Comparison of ENCODE assay signal across 1 cellular context in the genomic region with DNA sequence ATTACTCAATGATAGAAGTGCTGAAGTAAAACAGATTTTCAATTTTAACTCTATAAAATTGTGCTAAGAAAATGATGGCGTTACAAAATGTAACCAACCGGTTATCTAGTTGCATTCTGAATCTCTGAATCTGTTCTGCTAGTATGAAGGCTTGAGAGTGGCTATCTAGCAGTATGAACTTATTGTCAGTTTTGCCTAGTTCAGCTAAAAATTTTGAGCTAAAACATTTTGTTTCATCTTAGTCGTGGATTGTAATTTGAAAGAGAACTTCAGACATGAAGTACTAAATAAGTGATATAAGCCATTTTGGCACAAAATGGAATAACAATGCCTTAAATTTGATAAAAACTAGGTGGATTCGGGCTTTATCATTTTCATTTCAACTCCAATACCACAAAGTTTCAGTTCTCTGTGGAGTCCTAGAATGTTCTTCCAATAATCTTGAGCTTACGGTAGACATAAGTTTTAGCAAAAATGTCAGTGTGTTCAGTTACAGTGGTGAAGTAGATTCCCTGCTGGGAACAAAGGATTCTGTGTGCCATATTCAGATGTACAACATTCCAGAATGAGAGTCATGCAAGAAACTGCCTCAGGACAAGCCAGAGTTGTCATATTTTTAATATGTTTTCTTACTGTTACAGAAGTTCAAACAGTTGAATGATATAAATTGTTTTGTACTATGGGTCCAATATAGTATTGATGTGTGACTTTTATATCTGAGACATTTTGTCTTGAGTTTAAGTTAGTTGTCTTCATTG.
TF ChIP-seq lines count a peak whose summit lies in the region.

No MANE protein-coding gene starts in this region.

TF ChIP-seq in HepG2, 621 proteins besides CTCF, POLR2A, EP300 and RAD21 (continued from another document):
- 0 out of 2 replicates have a peak, but pooled peaks have one; percentile 1 for TF ChIP-seq MAFF (IDR thresholded peaks at IDR 0.05; ENCODE audit: low read depth, low read length)
